ENCODE assay signal across 9 cellular contexts in genomic region chr7:130899071-130899451, GRCh38.
DNase-seq lines count a peak whose midpoint lies in the region; ATAC-seq and TF ChIP-seq lines count a peak whose summit lies in the region.
"Had no signal": no experiment of that assay in that cellular context is flagged by ENCODE, and none has a peak within 500 bp of the region (broad histone marks: within the 10 kb centered on the region; RNA-seq: fewer than 3 reads in every experiment).

No MANE protein-coding gene starts in this region.

- intact Hi-C loops in MCF 10A (cut with micrococcal nuclease) = no loop called here
- intact Hi-C loops in mammary epithelial cell (cut with micrococcal nuclease) = no loop called here
- intact Hi-C loops in uterus (cut with DNase I; ENCODE audit: low total_unique reads) = loop anchor here (10.0 kb wide), 1 partner anchor 146 kb away; no protein-coding TSS in a partner anchor

- no peaks in the 10 kb centered on the region for H3K27me3 Mint-ChIP-seq in MCF 10A (ENCODE audit: insufficient read depth, unreplicated experiment)
- H3K27me3 Mint-ChIP-seq in activated CD8-positive, alpha-beta T cell treated with anti-CD3 and anti-CD28 coated beads, Interleukin-2, amount 10 ng/mL, durations not matched to agents 7 days and 5 days (ENCODE audit: low read depth) = no peaks in the 10 kb centered on the region

- no peak overlapping the region for H2AFZ ChIP-seq in mammary epithelial cell (ENCODE audit: low read depth, low read length)
- no peak overlapping the region for H2AFZ ChIP-seq in MM.1S (ENCODE audit: low read length)

- H3K9me3 Mint-ChIP-seq in MCF 10A (ENCODE audit: unreplicated experiment) = no peaks in the 10 kb centered on the region
- H3K9me3 Mint-ChIP-seq in activated CD8-positive, alpha-beta T cell treated with anti-CD3 and anti-CD28 coated beads, Interleukin-2, amount 10 ng/mL, durations not matched to agents 7 days and 5 days (ENCODE audit: insufficient read depth) = no peaks in the 10 kb centered on the region

- in situ Hi-C loops in mammary epithelial cell (cut with MboI; ENCODE audit: low sequenced_read_pairs in 2 of 2) = loop anchor here in 1 of 2 donors (10.0 kb wide), 1 partner anchor 146 kb away; no protein-coding TSS in a partner anchor

- WGBS in mammary epithelial cell (ENCODE audit: low coverage, missing lambda C conversion rate) = 84% methylated on average over 10 of the region's 10 CpGs
- 80% methylated on average over 10 of the region's 10 CpGs for WGBS in liver

- H3K79me2 ChIP-seq in mammary epithelial cell (ENCODE audit: insufficient read depth, low read length) = peaks cover 99% of the 10 kb centered on the region
- H3K79me2 ChIP-seq in MM.1S (ENCODE audit: low read length) = peaks cover 92% of the 10 kb centered on the region

- H3K9me3 ChIP-seq in mammary epithelial cell (replicated peaks; ENCODE audit: insufficient read depth, low read length) = no peaks in the 10 kb centered on the region
- H3K9me3 ChIP-seq in liver (ENCODE audit: control insufficient read depth in 4 of 4, low read length in 3 of 4) = no peaks in the 10 kb centered on the region
- no peaks in the 10 kb centered on the region for H3K9me3 ChIP-seq in uterus
- H3K9me3 ChIP-seq in MM.1S (replicated peaks; ENCODE audit: insufficient read depth, low read length) = no peaks in the 10 kb centered on the region
- H3K9me3 ChIP-seq: sigmoid colon had no signal

- H3F3A ChIP-seq in MM.1S (ENCODE audit: insufficient read depth, low read length) = no peaks in the 10 kb centered on the region

- H3K36me3 ChIP-seq in mammary epithelial cell (ENCODE audit: insufficient read depth, low read length) (peaks cover 49% of the 10 kb centered on the region), liver (ENCODE audit: control insufficient read depth in 4 of 4, insufficient read depth in 3 of 4, low read depth in 1 of 4, low read length in 3 of 4) (peaks cover 0 to 10% (median 4%) of the 10 kb centered on the region in 4 donors), uterus (no peaks in the 10 kb centered on the region), MM.1S (replicated peaks; ENCODE audit: insufficient read depth, low read length) (no peaks in the 10 kb centered on the region)

- peaks cover 98% of the 10 kb centered on the region for H3K36me3 Mint-ChIP-seq in MCF 10A (ENCODE audit: insufficient read depth, unreplicated experiment)
- H3K36me3 Mint-ChIP-seq in activated CD8-positive, alpha-beta T cell treated with anti-CD3 and anti-CD28 coated beads, Interleukin-2, amount 10 ng/mL, durations not matched to agents 7 days and 5 days (ENCODE audit: low read depth) = peaks cover 78% of the 10 kb centered on the region

- H3K27me3 ChIP-seq in mammary epithelial cell (ENCODE audit: insufficient read depth, low read length) (no peaks in the 10 kb centered on the region), liver (ENCODE audit: control insufficient read depth in 4 of 4, insufficient read depth in 4 of 4, low read length in 3 of 4) (no peaks in the 10 kb centered on the region), uterus (no peaks in the 10 kb centered on the region), MM.1S (replicated peaks; ENCODE audit: insufficient read depth, low read length) (no peaks in the 10 kb centered on the region)
- H3K27me3 ChIP-seq: sigmoid colon had no signal

- H3K4me3 ChIP-seq in mammary epithelial cell (replicated peaks in 1 of 3; ENCODE audit: insufficient read depth in 1 of 3, low read depth in 2 of 3, low read length in 3 of 3) = no peak overlapping the region
- no peak overlapping the region for H3K4me3 ChIP-seq in liver (ENCODE audit: low read depth in 1 of 3, low read length in 3 of 3)
- H3K4me3 ChIP-seq in uterus = no peak overlapping the region
- no peak overlapping the region for H3K4me3 ChIP-seq in MM.1S (ENCODE audit: low read length)
- H3K4me3 ChIP-seq: sigmoid colon had no signal

- H3K9me2 ChIP-seq in MM.1S (replicated peaks; ENCODE audit: insufficient read depth, low read length) = no peaks in the 10 kb centered on the region

- dilution Hi-C loops in mammary epithelial cell (cut with HindIII; ENCODE audit: low sequenced_read_pairs) = no loop called here

- no peaks in the 10 kb centered on the region for H4K20me1 ChIP-seq in mammary epithelial cell (ENCODE audit: insufficient read depth, low read length)
- no peaks in the 10 kb centered on the region; the same call in none of the 2 replicates for H4K20me1 ChIP-seq in MM.1S (ENCODE audit: insufficient read depth, low read length)

- TF ChIP-seq RAD21 in liver (IDR thresholded peaks at IDR 0.05) = no peak

- CTCF ChIA-PET in MCF 10A (lab: Yijun Ruan, JAX) = interaction anchor here (0.6 to 8.4 kb wide), 14 partner anchors 10 to 1010 kb away, joined by 3 to 123 read pairs (median 6); no protein-coding TSS in a partner anchor
- CTCF ChIA-PET in mammary epithelial cell (lab: Charles Lee; ENCODE audit: low non-redundant PET) = no interaction called here
- CTCF ChIA-PET in activated CD8-positive, alpha-beta T cell treated with anti-CD3 and anti-CD28 coated beads, Interleukin-2, amount 10 ng/mL, durations not matched to agents 7 days and 5 days (lab: Charles Lee) = interaction anchor here (0.8 to 7.7 kb wide), 2 partner anchors 10 to 140 kb away, joined by 3 to 127 read pairs; no protein-coding TSS in a partner anchor

- H3K27ac Mint-ChIP-seq in MCF 10A (ENCODE audit: low read depth, unreplicated experiment) = peak overlapping the region; percentile 79
- H3K27ac Mint-ChIP-seq in activated CD8-positive, alpha-beta T cell treated with anti-CD3 and anti-CD28 coated beads, Interleukin-2, amount 10 ng/mL, durations not matched to agents 7 days and 5 days = peak overlapping the region; percentile 45

- H3K4me2 ChIP-seq in mammary epithelial cell (ENCODE audit: insufficient read depth, low read depth, low read length) (no peak overlapping the region), MM.1S (ENCODE audit: low read depth, low read length) (no peak overlapping the region)

- peaks cover 88% of the 10 kb centered on the region for H3K4me1 Mint-ChIP-seq in MCF 10A (ENCODE audit: insufficient read depth, unreplicated experiment)
- peaks cover 81% of the 10 kb centered on the region for H3K4me1 Mint-ChIP-seq in activated CD8-positive, alpha-beta T cell treated with anti-CD3 and anti-CD28 coated beads, Interleukin-2, amount 10 ng/mL, durations not matched to agents 7 days and 5 days (ENCODE audit: low read depth)

- BruUV-seq in MCF 10A (replicated peaks; lab: Mats Ljungman, UMichigan) (no TSS peak), mammary epithelial cell (replicated peaks; lab: Mats Ljungman, UMichigan) (no TSS peak)

- H3K4me3 Mint-ChIP-seq in MCF 10A (ENCODE audit: unreplicated experiment) = no peak overlapping the region
- no peak overlapping the region for H3K4me3 Mint-ChIP-seq in activated CD8-positive, alpha-beta T cell treated with anti-CD3 and anti-CD28 coated beads, Interleukin-2, amount 10 ng/mL, durations not matched to agents 7 days and 5 days

- DNase-seq in MCF 10A (ENCODE audit: unreplicated experiment) (no peak), mammary epithelial cell (no peak), uterus (no peak), DMS153 (lab: John Stamatoyannopoulos, UW) (no peak), UCSD-AML1 (lab: John Stamatoyannopoulos, UW; ENCODE audit: unreplicated experiment) (no peak), MM.1S (no peak)
- DNase-seq in activated CD8-positive, alpha-beta T cell treated with anti-CD3 and anti-CD28 coated beads, Interleukin-2, amount 10 ng/mL, durations not matched to agents 7 days and 5 days = no peak
- DNase-seq: sigmoid colon had no signal

- ATAC-seq in activated CD8-positive, alpha-beta T cell treated with anti-CD3 and anti-CD28 coated beads, Interleukin-2, amount 10 ng/mL, durations not matched to agents 7 days and 5 days = no peak

- H3K4me1 ChIP-seq in mammary epithelial cell (ENCODE audit: insufficient read depth, low read length) (peaks cover 89% of the 10 kb centered on the region), liver (ENCODE audit: control insufficient read depth in 4 of 4, insufficient read depth in 4 of 4, low read length in 3 of 4) (peaks cover 14 to 59% (median 44%) of the 10 kb centered on the region in 4 donors), uterus (peaks cover 11 to 31% of the 10 kb centered on the region in 2 donors), MM.1S (ENCODE audit: low read length) (no peaks in the 10 kb centered on the region)

- no peak for TF ChIP-seq POLR2A in uterus (IDR thresholded peaks at IDR 0.05)

- POLR2A ChIA-PET in MCF 10A (lab: Yijun Ruan, JAX) = interaction anchor here (0.7 to 9.3 kb wide), 14 partner anchors 9 to 140 kb away, joined by 3 to 93 read pairs (median 5); no protein-coding TSS in a partner anchor
- POLR2A ChIA-PET in activated CD8-positive, alpha-beta T cell treated with anti-CD3 and anti-CD28 coated beads, Interleukin-2, amount 10 ng/mL, durations not matched to agents 7 days and 5 days (lab: Charles Lee) = interaction anchor here (0.6 kb wide), 1 partner anchor 58 kb away, joined by 3 read pairs; no protein-coding TSS in a partner anchor

- TF ChIP-seq CTCF in MCF 10A (IDR thresholded peaks at IDR 0.05; ENCODE audit: unreplicated experiment) = no peak
- TF ChIP-seq CTCF in mammary epithelial cell (conservative IDR thresholded peaks at IDR 0.05 in 1 of 2, IDR thresholded peaks at IDR 0.05 in 1 of 2; ENCODE audit: extremely low read depth in 1 of 2, insufficient read depth in 1 of 2, low read depth in 1 of 2, low read length in 2 of 2) = no peak
- TF ChIP-seq CTCF in liver (IDR thresholded peaks at IDR 0.05; ENCODE audit: low read depth, low read length, missing input control) = no peak
- no peak for TF ChIP-seq CTCF in uterus (IDR thresholded peaks at IDR 0.05)
- no peak for TF ChIP-seq CTCF in MM.1S (IDR thresholded peaks at IDR 0.05; ENCODE audit: low read length)

- H3K27ac ChIP-seq in mammary epithelial cell (ENCODE audit: insufficient read depth, low read depth, low read length) (no peak overlapping the region), liver (ENCODE audit: low read depth in 1 of 2, low read length in 2 of 2) (peak overlapping the region; percentile 81 to 88), uterus (peak overlapping the region; percentile 81 to 86), MM.1S (ENCODE audit: low read length) (no peak overlapping the region)

- H3K9ac ChIP-seq in mammary epithelial cell (ENCODE audit: insufficient read depth, low read length) = no peak overlapping the region
- H3K9ac ChIP-seq in liver (ENCODE audit: low read depth in 1 of 2, low read length in 2 of 2) = peak overlapping the region in 1 of 2 donors; percentile 48
- H3K9ac ChIP-seq in MM.1S (ENCODE audit: low read length) = no peak overlapping the region

TF ChIP-seq in liver, 16 proteins besides CTCF, POLR2A, EP300 and RAD21 (continues in another document):
- TF ChIP-seq GABPA (IDR thresholded peaks at IDR 0.05 in 1 of 2, conservative IDR thresholded peaks at IDR 0.05 in 1 of 2) (no peak), YY1 (IDR thresholded peaks at IDR 0.05) (no peak), HNF4A (conservative IDR thresholded peaks at IDR 0.05) (no peak), MAX (IDR thresholded peaks at IDR 0.05) (no peak), EGR1 (IDR thresholded peaks at IDR 0.05; ENCODE audit: low read depth in 2 of 2) (no peak)

Comparison
In these comparisons a context has a peak if more than half of its experiments do, and no peak if none do; other contexts are left out.
1. H3K27ac ChIP-seq: peak in liver (2 of 2) and uterus (2 of 2); none in mammary epithelial cell (single experiment) and MM.1S (single experiment).